Comparison of ENCODE assay signal across 9 cellular contexts in genomic region chr6:42366999-42367352, GRCh38.
DNase-seq lines count a peak whose midpoint lies in the region; ATAC-seq, FAIRE-seq and TF ChIP-seq lines count a peak whose summit lies in the region.
"Had no signal": no experiment of that assay in that cellular context is flagged by ENCODE, and none has a peak within 500 bp of the region (broad histone marks: within the 10 kb centered on the region; RNA-seq: fewer than 3 reads in every experiment).

No MANE protein-coding gene starts in this region.

- H3K27me3 ChIP-seq in astrocyte (ENCODE audit: insufficient read depth, low read length), result no peaks in the 10 kb centered on the region

- no peaks in the 10 kb centered on the region for H3K9me3 ChIP-seq in astrocyte (ENCODE audit: insufficient read depth, low read depth, low read length)

- H3K4me1 ChIP-seq in astrocyte (ENCODE audit: insufficient read depth, low read length), result peaks cover 13% of the 10 kb centered on the region

- no peak for TF ChIP-seq POLR2A in GM12892 (IDR thresholded peaks at IDR 0.05; ENCODE audit: low read depth, low read length)

- in situ Hi-C loops in ACHN (cut with HindIII; ENCODE audit: low pct_ligation_motif_present, low pct_unique_long_range_greater_than_20kb, low sequenced_read_pairs), result no loop called here

- peaks cover 9% of the 10 kb centered on the region for H3K4me1 Mint-ChIP-seq in astrocyte (ENCODE audit: low read depth, unreplicated experiment)

- peak; percentile 15 for ATAC-seq in HG03432 (IDR thresholded peaks at IDR 0.05; ENCODE audit: unreplicated experiment)
- ATAC-seq in GM21576 (IDR thresholded peaks at IDR 0.05; ENCODE audit: unreplicated experiment), result no peak

- H3K79me2 ChIP-seq in astrocyte (ENCODE audit: insufficient read depth, low read length), result peaks cover 27% of the 10 kb centered on the region

- H3K4me3 ChIP-seq in astrocyte (ENCODE audit: insufficient read depth, low read depth, low read length) (no peak overlapping the region), skin epidermis (no peak overlapping the region)

- FAIRE-seq in GM12892 (lab: Jason Lieb, UNC), result peak; percentile 76
- FAIRE-seq in astrocyte (lab: Jason Lieb, UNC), result no peak

- no peak for TF ChIP-seq CTCF in astrocyte (IDR thresholded peaks at IDR 0.05; ENCODE audit: insufficient read depth, low read depth, low read length)

- H3K9me3 Mint-ChIP-seq in astrocyte (ENCODE audit: unreplicated experiment), result peaks cover 5% of the 10 kb centered on the region
- H3K9me3 Mint-ChIP-seq: type B pancreatic cell had no signal

- no peak overlapping the region for H2AFZ ChIP-seq in astrocyte (ENCODE audit: low read depth, low read length)

- no peaks in the 10 kb centered on the region for H3K36me3 ChIP-seq in astrocyte (ENCODE audit: insufficient read depth, low read length)

- DNase-seq in GM12892 (ENCODE audit: insufficient read length) (no peak), astrocyte (ENCODE audit: low read depth) (no peak), NCI-H510A treated with DMSO at 0.1 percent for 48 hours (lab: John Stamatoyannopoulos, UW) (no peak), ACHN (no peak)
- DNase-seq: DMS79 had no signal

- H3K9ac ChIP-seq in astrocyte (ENCODE audit: low read length), result peak overlapping the region; percentile 1

- peak overlapping the region; percentile 67 for H3K4me2 ChIP-seq in astrocyte (ENCODE audit: low read length)

- H3K27me3 Mint-ChIP-seq in astrocyte (ENCODE audit: low read depth, unreplicated experiment), result no peaks in the 10 kb centered on the region
- H3K27me3 Mint-ChIP-seq: type B pancreatic cell had no signal

- H3K27ac Mint-ChIP-seq in astrocyte (ENCODE audit: unreplicated experiment), result no peak overlapping the region
- H3K27ac Mint-ChIP-seq: type B pancreatic cell had no signal

- no peak overlapping the region for H3K4me3 Mint-ChIP-seq in astrocyte (ENCODE audit: unreplicated experiment)
- H3K4me3 Mint-ChIP-seq: type B pancreatic cell had no signal

- H3K27ac ChIP-seq in astrocyte (ENCODE audit: low read depth, low read length) (peak overlapping the region; percentile 6), skin epidermis (peak overlapping the region in 14 of 21 experiments; percentile 13 to 91 (median 75))

- H4K20me1 ChIP-seq in astrocyte (ENCODE audit: insufficient read depth, low read length), result peaks cover 25% of the 10 kb centered on the region

- H3K36me3 Mint-ChIP-seq in astrocyte (ENCODE audit: low read depth, unreplicated experiment), result peaks cover 18% of the 10 kb centered on the region
